In the genomic region with DNA sequence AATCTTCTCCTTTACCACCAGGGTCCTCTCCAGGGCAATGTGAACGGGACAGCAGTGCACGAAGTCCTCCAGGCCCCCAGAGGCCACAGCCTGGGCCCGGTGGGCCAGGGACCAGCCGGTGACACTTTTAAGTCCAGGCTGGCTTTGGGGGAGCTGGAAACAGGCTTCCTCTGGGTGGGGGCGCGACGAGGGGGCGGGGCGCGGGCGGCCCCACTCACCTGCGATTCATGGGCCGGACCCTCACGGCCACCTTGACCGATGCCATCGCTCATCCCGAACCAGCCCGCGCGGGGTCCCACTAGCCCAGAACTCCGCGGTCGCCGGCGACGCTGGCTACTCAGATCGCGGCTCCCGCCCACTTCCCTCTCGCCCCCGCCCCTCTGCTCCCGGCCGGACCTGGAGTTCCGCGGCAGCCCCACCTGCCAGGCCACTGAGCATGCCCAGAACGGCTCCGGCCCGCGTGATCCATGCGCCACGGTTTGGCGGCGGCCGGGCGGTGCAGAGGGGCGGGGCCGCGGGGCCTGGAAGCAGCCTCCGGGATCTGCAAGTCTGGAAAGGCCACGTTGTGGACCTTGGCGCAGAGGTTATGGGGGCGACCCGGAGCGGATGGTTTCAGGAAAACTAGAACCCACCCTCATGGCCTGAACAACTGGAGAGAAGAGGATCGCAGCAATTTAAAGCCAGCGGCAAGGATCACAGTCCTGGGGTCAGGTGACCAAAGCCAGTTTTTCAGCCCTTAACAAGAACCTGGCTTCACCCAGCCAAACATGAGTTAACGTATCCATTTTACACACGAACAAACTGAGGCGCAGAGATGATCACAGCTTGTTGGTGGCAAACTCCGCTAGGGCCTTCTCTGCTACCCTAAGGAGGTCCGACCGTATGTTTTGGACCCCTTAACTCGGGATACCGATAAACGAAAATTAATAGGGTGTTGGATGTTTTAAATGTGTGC, we compare ENCODE assay signal across 8 cellular contexts. TPM values are rescaled to one million over a fixed set of nuclear protein-coding genes. Genes with fewer than 3 reads are reported as not detected.
DNase-seq lines count a peak whose midpoint lies in the region; ATAC-seq and TF ChIP-seq lines count a peak whose summit lies in the region.

A gene with protein sequence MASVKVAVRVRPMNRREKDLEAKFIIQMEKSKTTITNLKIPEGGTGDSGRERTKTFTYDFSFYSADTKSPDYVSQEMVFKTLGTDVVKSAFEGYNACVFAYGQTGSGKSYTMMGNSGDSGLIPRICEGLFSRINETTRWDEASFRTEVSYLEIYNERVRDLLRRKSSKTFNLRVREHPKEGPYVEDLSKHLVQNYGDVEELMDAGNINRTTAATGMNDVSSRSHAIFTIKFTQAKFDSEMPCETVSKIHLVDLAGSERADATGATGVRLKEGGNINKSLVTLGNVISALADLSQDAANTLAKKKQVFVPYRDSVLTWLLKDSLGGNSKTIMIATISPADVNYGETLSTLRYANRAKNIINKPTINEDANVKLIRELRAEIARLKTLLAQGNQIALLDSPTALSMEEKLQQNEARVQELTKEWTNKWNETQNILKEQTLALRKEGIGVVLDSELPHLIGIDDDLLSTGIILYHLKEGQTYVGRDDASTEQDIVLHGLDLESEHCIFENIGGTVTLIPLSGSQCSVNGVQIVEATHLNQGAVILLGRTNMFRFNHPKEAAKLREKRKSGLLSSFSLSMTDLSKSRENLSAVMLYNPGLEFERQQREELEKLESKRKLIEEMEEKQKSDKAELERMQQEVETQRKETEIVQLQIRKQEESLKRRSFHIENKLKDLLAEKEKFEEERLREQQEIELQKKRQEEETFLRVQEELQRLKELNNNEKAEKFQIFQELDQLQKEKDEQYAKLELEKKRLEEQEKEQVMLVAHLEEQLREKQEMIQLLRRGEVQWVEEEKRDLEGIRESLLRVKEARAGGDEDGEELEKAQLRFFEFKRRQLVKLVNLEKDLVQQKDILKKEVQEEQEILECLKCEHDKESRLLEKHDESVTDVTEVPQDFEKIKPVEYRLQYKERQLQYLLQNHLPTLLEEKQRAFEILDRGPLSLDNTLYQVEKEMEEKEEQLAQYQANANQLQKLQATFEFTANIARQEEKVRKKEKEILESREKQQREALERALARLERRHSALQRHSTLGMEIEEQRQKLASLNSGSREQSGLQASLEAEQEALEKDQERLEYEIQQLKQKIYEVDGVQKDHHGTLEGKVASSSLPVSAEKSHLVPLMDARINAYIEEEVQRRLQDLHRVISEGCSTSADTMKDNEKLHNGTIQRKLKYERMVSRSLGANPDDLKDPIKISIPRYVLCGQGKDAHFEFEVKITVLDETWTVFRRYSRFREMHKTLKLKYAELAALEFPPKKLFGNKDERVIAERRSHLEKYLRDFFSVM (N-terminal part only) (minus strand): TSS at position 438 of the 955 bp plus-strand sequence. CDS start 173 bp downstream, at position 265.

- DNase-seq in DMS79 treated with DMSO at 0.1 percent for 48 hours (lab: John Stamatoyannopoulos, UW) (peak; percentile 47), RPMI7951 (ENCODE audit: low read depth) (peak; percentile 90), fibroblast of peridontal ligament (ENCODE audit: extremely low read depth) (peak; percentile 77), nephron progenitor cell (peak; percentile 98)
- peak; percentile 76 for DNase-seq in activated T-helper 9 cell treated with anti-CD3 and anti-CD28 coated beads, Interleukin-2, amount 50 U/mL, for 16 hours (ENCODE audit: low read depth)
- peak; percentile 88 for DNase-seq in stimulated activated naive CD8-positive, alpha-beta T cell treated with anti-CD3 and anti-CD28 coated beads, Interleukin-15, Interleukin-2, amounts not matched to agents 100 U/mL and 50 U/mL, for 24 hours

- no peaks in the 10 kb centered on the region for H3K27me3 Mint-ChIP-seq in nephron progenitor cell (ENCODE audit: low read depth, poor library complexity)

- peaks cover 58% of the 10 kb centered on the region for H3K4me1 Mint-ChIP-seq in nephron progenitor cell

- H2AFZ ChIP-seq in KMS-11 (ENCODE audit: low read depth), result peak within 1 kb of the TSS; percentile 75

- peaks cover 8% of the 10 kb centered on the region for H3K4me1 ChIP-seq in KMS-11 (ENCODE audit: low read depth, poor library complexity, severe bottlenecking)

- H3K27me3 ChIP-seq in KMS-11 (ENCODE audit: insufficient read depth, low read depth), result no peaks in the 10 kb centered on the region

- no peaks in the 10 kb centered on the region for H3K36me3 Mint-ChIP-seq in nephron progenitor cell (ENCODE audit: low read depth)

- peak within 1 kb of the TSS; percentile 35; the same call in 1 of the 2 replicates for H3K9ac ChIP-seq in KMS-11

- peaks cover 3% of the 10 kb centered on the region for H3K9me3 Mint-ChIP-seq in nephron progenitor cell

- peak; percentile 66 for ATAC-seq in GM21786 (IDR thresholded peaks at IDR 0.05; ENCODE audit: unreplicated experiment)
- peak; percentile 82 for ATAC-seq in stimulated activated naive CD8-positive, alpha-beta T cell treated with anti-CD3 and anti-CD28 coated beads, Interleukin-15, Interleukin-2, amounts not matched to agents 100 U/mL and 50 U/mL, for 24 hours

- H3K4me3 Mint-ChIP-seq in nephron progenitor cell, result peak within 1 kb of the TSS; percentile 87

- H3K27ac Mint-ChIP-seq in nephron progenitor cell, result peak within 1 kb of the TSS; percentile 89

- TF ChIP-seq CTCF in KMS-11 (conservative IDR thresholded peaks at IDR 0.05; ENCODE audit: low read depth, low read length) (no peak), nephron progenitor cell (IDR thresholded peaks at IDR 0.05) (no peak)

- H3K36me3 ChIP-seq in KMS-11 (ENCODE audit: insufficient read depth), result no peaks in the 10 kb centered on the region

- no peak within 1 kb of the TSS for H3K4me3 ChIP-seq in KMS-11 (IDR thresholded peaks at IDR 0.05; ENCODE audit: insufficient read depth, low read depth, low read length)

- no peaks in the 10 kb centered on the region for H4K20me1 ChIP-seq in KMS-11 (ENCODE audit: insufficient read depth)

- no peaks in the 10 kb centered on the region for H3K79me2 ChIP-seq in KMS-11 (ENCODE audit: insufficient read depth, low read depth)

- peak within 1 kb of the TSS; percentile 72 for H3K4me2 ChIP-seq in KMS-11

- no peak within 1 kb of the TSS for H3K27ac ChIP-seq in KMS-11

RNA-seq across cellular contexts. Expression of the gene that starts here (rescaled TPM):
- total RNA-seq in RPMI7951 (2014; rRNA removed; shearing (Covaris generic)), result 9.4 and 10.6 TPM in 2 replicates

Comparison
In these comparisons a context has a peak if more than half of its experiments do, and no peak if none do; other contexts are left out.
1. DNase-seq: peak in every context shown above with its lines; median percentile 98 in nephron progenitor cell; 90 in RPMI7951; 88 in stimulated activated naive CD8-positive, alpha-beta T cell treated with anti-CD3 and anti-CD28 coated beads, Interleukin-15, Interleukin-2, amounts not matched to agents 100 U/mL and 50 U/mL, for 24 hours; 77 in fibroblast of peridontal ligament; 76 in activated T-helper 9 cell treated with anti-CD3 and anti-CD28 coated beads, Interleukin-2, amount 50 U/mL, for 16 hours; 47 in DMS79 treated with DMSO at 0.1 percent for 48 hours.